Comparison of ENCODE assay signal across 8 cellular contexts in genomic region chr21:41766883-41767605, GRCh38. TPM values are rescaled to one million over a fixed set of nuclear protein-coding genes. Genes with fewer than 3 reads are reported as not detected.
A peak's percentile ranks its signal among the peaks of the same experiment; 100 is the strongest.
DNase-seq lines count a peak whose midpoint lies in the region; ATAC-seq, FAIRE-seq and TF ChIP-seq lines count a peak whose summit lies in the region.

Gene RIPK4, minus strand, starts transcription at chr21:41767052. Its CDS starts 11 bp downstream, at chr21:41767041.

- no peak for TF ChIP-seq POLR2A in lower leg skin (IDR thresholded peaks at IDR 0.05)

- peak within 1 kb of the TSS; percentile 92 for H3K27ac ChIP-seq in VCaP

- H3K27me3 ChIP-seq in GM06990 (replicated peaks; ENCODE audit: control insufficient read depth, insufficient read depth, low read length) (peaks cover 4% of the 10 kb centered on the region; the same call in 1 of the 2 replicates), bronchial epithelial cell (ENCODE audit: control insufficient read depth, insufficient read depth, low read length) (no peaks in the 10 kb centered on the region)

- DNase-seq in GM06990 (ENCODE audit: extremely low read depth, insufficient read length) = peak; percentile 58
- peak; percentile 87 for DNase-seq in M059J (ENCODE audit: low read depth)
- peak; percentile 80 for DNase-seq in bronchial epithelial cell (ENCODE audit: low read depth)
- DNase-seq in lower leg skin (ENCODE audit: low spot score in 2 of 2) = peak; percentile 60 to 92
- peak; percentile 30 to 50 for DNase-seq in stimulated activated CD8-positive, alpha-beta memory T cell treated with anti-CD3 and anti-CD28 coated beads, Interleukin-15, amount 100 ng/mL, for 48 hours (ENCODE audit: low read depth in 2 of 2)
- no peak for DNase-seq in NK-92 treated with Interleukin-12 subunit alpha and Interleukin-12 subunit beta, amount 100 ng/mL, for 24 hours (lab: John Stamatoyannopoulos, UW)

- 3% methylated on average over 38 to 45 of the region's 53 CpGs for WGBS in lower leg skin, 2 donors

- intact Hi-C loops in lower leg skin (cut with DNase I; ENCODE audit: low total_unique reads) = no loop called here

- no peak for TF ChIP-seq CTCF in GM06990 (IDR thresholded peaks at IDR 0.05; ENCODE audit: insufficient read depth, low read length, poor library complexity, severe bottlenecking)
- TF ChIP-seq CTCF in VCaP (conservative IDR thresholded peaks at IDR 0.05) = 0 out of 2 replicates have a peak, but pooled peaks have one; percentile 11
- TF ChIP-seq CTCF in bronchial epithelial cell (IDR thresholded peaks at IDR 0.05; ENCODE audit: insufficient read depth, low read length, severe bottlenecking) = no peak
- TF ChIP-seq CTCF in lower leg skin (IDR thresholded peaks at IDR 0.05) = no peak

- H3K4me3 ChIP-seq in GM06990 (replicated peaks; ENCODE audit: low read depth, low read length) = peak within 1 kb of the TSS; percentile 40
- H3K4me3 ChIP-seq in bronchial epithelial cell (ENCODE audit: low read depth, low read length) = peak within 1 kb of the TSS; percentile 93
- peak within 1 kb of the TSS; percentile 22 for H3K4me3 ChIP-seq in lower leg skin (ENCODE audit: low read depth, poor library complexity, severe bottlenecking)

- no peak for FAIRE-seq in bronchial epithelial cell (lab: Jason Lieb, UNC)

- H3K36me3 ChIP-seq in GM06990 (ENCODE audit: control insufficient read depth, insufficient read depth, low read length) (no peaks in the 10 kb centered on the region), bronchial epithelial cell (ENCODE audit: control insufficient read depth, insufficient read depth, low read length) (peaks cover 3% of the 10 kb centered on the region)

- no peak for ATAC-seq in HG02763 (IDR thresholded peaks at IDR 0.05; ENCODE audit: unreplicated experiment)

RNA-seq across cellular contexts. Expression of gene RIPK4, which starts in this region (rescaled TPM):
- total RNA-seq in M059J (2014; rRNA removed; shearing (Covaris generic)) = 13.1 and 20.5 TPM in 2 replicates
- 34.0 and 35.5 TPM in 2 replicates for total RNA-seq in bronchial epithelial cell
- 10 to 100 TPM; 61.0 to 88.1 (median 68.2) TPM for total RNA-seq in lower leg skin

Comparison
In these comparisons a context has a peak if more than half of its experiments do, and no peak if none do; other contexts are left out.
1. H3K4me3 ChIP-seq: peak in every context shown above with its lines; median percentile 93 in bronchial epithelial cell; 40 in GM06990; 22 in lower leg skin.